ENCODE assay signal across 19 cellular contexts in genomic region chr9:126459126-126459525, GRCh38.
DNase-seq lines count a peak whose midpoint lies in the region; ATAC-seq lines count a peak whose summit lies in the region.
"Had no signal": no experiment of that assay in that cellular context is flagged by ENCODE, and none has a peak within 500 bp of the region (broad histone marks: within the 10 kb centered on the region; RNA-seq: fewer than 3 reads in every experiment).

No MANE protein-coding gene starts in this region.

- H3K27ac ChIP-seq in cingulate gyrus (ENCODE audit: low read depth, low read length) (peak overlapping the region; percentile 31), substantia nigra (ENCODE audit: low read depth, low read length, poor library complexity, severe bottlenecking) (peak overlapping the region; percentile 44)
- H3K27ac ChIP-seq: KMS-11, Peyer's patch had no signal

- H3K27ac Mint-ChIP-seq in activated T-helper 17 cell treated with anti-CD3 and anti-CD28 coated beads, Interleukin-2, amount 50 U/mL, for 72 hours = no peak overlapping the region
- peak overlapping the region in 1 of 10 donors; percentile 19 for H3K27ac Mint-ChIP-seq in naive thymus-derived CD8-positive, alpha-beta T cell
- H3K27ac Mint-ChIP-seq: B cell, HFFc6 had no signal

- H3K36me3 Mint-ChIP-seq in activated T-helper 17 cell treated with anti-CD3 and anti-CD28 coated beads, Interleukin-2, amount 50 U/mL, for 72 hours (ENCODE audit: low read depth) = no peaks in the 10 kb centered on the region
- peaks cover 0 to 30% (median 8%) of the 10 kb centered on the region in 3 donors for H3K36me3 Mint-ChIP-seq in naive thymus-derived CD8-positive, alpha-beta T cell

- H3K27me3 Mint-ChIP-seq in activated T-helper 17 cell treated with anti-CD3 and anti-CD28 coated beads, Interleukin-2, amount 50 U/mL, for 72 hours = no peaks in the 10 kb centered on the region
- H3K27me3 Mint-ChIP-seq in naive thymus-derived CD8-positive, alpha-beta T cell = no peaks in the 10 kb centered on the region
- H3K27me3 Mint-ChIP-seq: B cell; CD8-positive, alpha-beta memory T cell had no signal

- POLR2A ChIA-PET in naive thymus-derived CD8-positive, alpha-beta T cell (lab: Charles Lee) = no interaction called here

- H3K4me1 Mint-ChIP-seq in activated T-helper 17 cell treated with anti-CD3 and anti-CD28 coated beads, Interleukin-2, amount 50 U/mL, for 72 hours = no peaks in the 10 kb centered on the region
- peaks cover 2 to 10% (median 3%) of the 10 kb centered on the region in 4 donors for H3K4me1 Mint-ChIP-seq in naive thymus-derived CD8-positive, alpha-beta T cell
- H3K4me1 Mint-ChIP-seq: B cell had no signal

- peak in 8 of 14 donors; percentile 12 to 67 (median 38) for DNase-seq in C1 segment of cervical spinal cord (lab: John Stamatoyannopoulos, UW)
- DNase-seq in medulla oblongata (ENCODE audit: extremely low spot score) = peak; percentile 77
- DNase-seq in substantia nigra (lab: John Stamatoyannopoulos, UW) = peak in 19 of 49 donors; percentile 12 to 65 (median 44)
- no peak for DNase-seq in naive thymus-derived CD8-positive, alpha-beta T cell
- DNase-seq: CD8-positive, alpha-beta memory T cell; DMS79; HFFc6; NCI-H1092; NCI-H146; NCI-H2081 treated with DMSO at 0.1 percent for 48 hours; NCI-H510A treated with DMSO at 0.1 percent for 48 hours; NCI-H82 had no signal

- H3K4me3 Mint-ChIP-seq in activated T-helper 17 cell treated with anti-CD3 and anti-CD28 coated beads, Interleukin-2, amount 50 U/mL, for 72 hours = no peak overlapping the region
- no peak overlapping the region for H3K4me3 Mint-ChIP-seq in naive thymus-derived CD8-positive, alpha-beta T cell
- H3K4me3 Mint-ChIP-seq: B cell; CD8-positive, alpha-beta memory T cell; HFFc6 had no signal

- ATAC-seq in activated T-helper 17 cell treated with anti-CD3 and anti-CD28 coated beads, Interleukin-2, amount 50 U/mL, for 72 hours (replicated peaks) = no peak
- ATAC-seq in HG03159 (IDR thresholded peaks at IDR 0.05; ENCODE audit: unreplicated experiment) = no peak
- no peak for ATAC-seq in naive thymus-derived CD8-positive, alpha-beta T cell
- ATAC-seq: Right ventricle myocardium inferior had no signal

- no peaks in the 10 kb centered on the region for H3K9me3 Mint-ChIP-seq in activated T-helper 17 cell treated with anti-CD3 and anti-CD28 coated beads, Interleukin-2, amount 50 U/mL, for 72 hours
- H3K9me3 Mint-ChIP-seq in naive thymus-derived CD8-positive, alpha-beta T cell = no peaks in the 10 kb centered on the region
- H3K9me3 Mint-ChIP-seq: CD8-positive, alpha-beta memory T cell; HFFc6 had no signal

Comparison
In these comparisons a context has a peak if more than half of its experiments do, and no peak if none do; other contexts are left out.
1. DNase-seq: peak in C1 segment of cervical spinal cord (8 of 14) and medulla oblongata (single experiment); none in naive thymus-derived CD8-positive, alpha-beta T cell (0 of 10).